In the genomic region with DNA sequence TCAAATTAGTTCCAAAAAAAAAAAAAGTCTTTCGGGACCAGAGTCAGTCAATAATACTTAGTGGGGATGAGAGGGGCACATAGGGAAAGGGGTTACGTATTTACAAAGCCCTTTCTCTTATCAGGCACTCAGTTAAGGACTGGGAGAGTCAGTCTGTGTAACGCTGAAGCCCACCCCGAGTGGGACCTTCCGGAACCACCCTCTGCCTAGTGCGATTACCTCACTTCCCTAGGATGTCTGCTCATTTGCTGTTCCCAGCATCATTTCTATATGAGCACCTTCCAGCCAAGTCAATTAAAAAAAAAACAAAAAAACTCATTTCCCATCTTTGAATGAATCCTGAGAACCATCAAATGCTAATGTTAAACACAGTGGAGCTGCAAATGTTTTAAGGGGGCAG, we compare ENCODE assay signal across 28 cellular contexts.
"Had no signal": no experiment of that assay in that cellular context is flagged by ENCODE, and none has a peak within 500 bp of the region (broad histone marks: within the 10 kb centered on the region; RNA-seq: fewer than 3 reads in every experiment).

No MANE protein-coding gene starts in this region.

- H3K27me3 Mint-ChIP-seq: activated CD8-positive, alpha-beta memory T cell treated with anti-CD3 and anti-CD28 coated beads, Interleukin-2, amount 10 ng/mL, durations not matched to agents 7 days and 5 days; stimulated activated naive B cell treated with anti-CD40 and anti-IgM and Interleukin-4, amounts not matched to agents 10 μg/mL and 1 μg/mL and 100 μg/mL, for 72 hours had no signal

- H3K9me3 ChIP-seq: lower lobe of right lung, ovary, prostate gland, sigmoid colon, suprapubic skin, tibial artery, upper lobe of right lung had no signal

- H3K27me3 ChIP-seq: ovary, sigmoid colon, suprapubic skin, tibial artery, upper lobe of right lung had no signal

- H3K4me1 ChIP-seq: prostate gland, tibial artery had no signal

- H3K4me1 Mint-ChIP-seq: activated CD4-positive, alpha-beta T cell treated with anti-CD3 and anti-CD28 coated beads for 36 hours; activated CD8-positive, alpha-beta memory T cell treated with anti-CD3 and anti-CD28 coated beads, Interleukin-2, amount 10 ng/mL, durations not matched to agents 7 days and 5 days; activated naive CD4-positive, alpha-beta T cell treated with anti-CD3 and anti-CD28 coated beads, Interleukin-2, amount 50 U/mL, for 24 hours; activated naive CD8-positive, alpha-beta T cell treated with anti-CD3 and anti-CD28 coated beads, Interleukin-2, amount 50 U/mL, for 24 hours; stimulated activated naive B cell treated with anti-CD40 and anti-IgM and Interleukin-4, amounts not matched to agents 10 μg/mL and 1 μg/mL and 100 μg/mL, for 72 hours; T-cell had no signal

- ATAC-seq: activated CD4-positive, alpha-beta T cell treated with anti-CD3 and anti-CD28 coated beads for 36 hours; activated CD8-positive, alpha-beta memory T cell treated with anti-CD3 and anti-CD28 coated beads, Interleukin-2, amount 10 ng/mL, durations not matched to agents 7 days and 5 days; activated CD8-positive, alpha-beta T cell treated with anti-CD3 and anti-CD28 coated beads, Interleukin-2, amount 10 ng/mL, durations not matched to agents 7 days and 5 days; activated naive CD8-positive, alpha-beta T cell treated with anti-CD3 and anti-CD28 coated beads, Interleukin-2, amount 50 U/mL, for 24 hours; lower lobe of right lung; stimulated activated naive B cell treated with anti-CD40 and anti-IgM and Interleukin-4, amounts not matched to agents 10 μg/mL and 1 μg/mL and 100 μg/mL, for 72 hours; T-cell; upper lobe of right lung had no signal

- H3K36me3 ChIP-seq: lower lobe of right lung, ovary, prostate gland, sigmoid colon, suprapubic skin, tibial artery, upper lobe of right lung had no signal

- H3K27ac ChIP-seq: dorsolateral prefrontal cortex, lower lobe of right lung, ovary, prostate gland, sigmoid colon, suprapubic skin, tibial artery, upper lobe of right lung had no signal

- DNase-seq: activated CD4-positive, alpha-beta T cell treated with anti-CD3 and anti-CD28 coated beads for 36 hours; activated CD4-positive, CD25-positive, alpha-beta regulatory T cell; activated CD8-positive, alpha-beta memory T cell treated with anti-CD3 and anti-CD28 coated beads, Interleukin-2, amount 10 ng/mL, durations not matched to agents 7 days and 5 days; activated CD8-positive, alpha-beta T cell treated with anti-CD3 and anti-CD28 coated beads, Interleukin-2, amount 10 ng/mL, durations not matched to agents 7 days and 5 days; activated naive CD8-positive, alpha-beta T cell treated with anti-CD3 and anti-CD28 coated beads, Interleukin-2, amount 50 U/mL, for 24 hours; activated T-cell treated with anti-CD3 and anti-CD28 coated beads, Interleukin-2, amount 50 U/mL, for 48 hours; amygdala; dorsolateral prefrontal cortex; effector memory CD4-positive, alpha-beta T cell; erythroblast; head of caudate nucleus; lower lobe of right lung; ovary; retina; sigmoid colon; stimulated activated CD4-positive, alpha-beta T cell treated with anti-CD3 and anti-CD28 coated beads, Interleukin-15, amount 100 ng/mL, for 24 hours; stimulated activated CD4-positive, alpha-beta T cell treated with anti-CD3 and anti-CD28 coated beads, Interleukin-2, amount 100 ng/mL, for 24 hours; stimulated activated naive B cell treated with anti-CD40 and anti-IgM and Interleukin-4, amounts not matched to agents 10 μg/mL and 1 μg/mL and 100 μg/mL, for 72 hours; T-cell; tibial artery; upper lobe of right lung had no signal

- H3K9me3 Mint-ChIP-seq: activated naive CD4-positive, alpha-beta T cell treated with anti-CD3 and anti-CD28 coated beads, Interleukin-2, amount 50 U/mL, for 24 hours had no signal

- H3K27ac Mint-ChIP-seq: activated CD4-positive, alpha-beta T cell treated with anti-CD3 and anti-CD28 coated beads for 36 hours; activated CD8-positive, alpha-beta memory T cell treated with anti-CD3 and anti-CD28 coated beads, Interleukin-2, amount 10 ng/mL, durations not matched to agents 7 days and 5 days; activated CD8-positive, alpha-beta T cell treated with anti-CD3 and anti-CD28 coated beads, Interleukin-2, amount 10 ng/mL, durations not matched to agents 7 days and 5 days; activated naive CD4-positive, alpha-beta T cell treated with anti-CD3 and anti-CD28 coated beads, Interleukin-2, amount 50 U/mL, for 24 hours; activated naive CD8-positive, alpha-beta T cell treated with anti-CD3 and anti-CD28 coated beads, Interleukin-2, amount 50 U/mL, for 24 hours; activated T-helper 2 cell treated with anti-CD3 and anti-CD28 coated beads, Interferon-gamma antibody, Interleukin-2, Interleukin-4, amounts not matched to agents 10 μg/mL and 5 μg/mL and 100 μg/mL, durations not matched to agents 14 hours and 24 hours and 36 hours; stimulated activated naive B cell treated with anti-CD40 and anti-IgM and Interleukin-4, amounts not matched to agents 10 μg/mL and 1 μg/mL and 100 μg/mL, for 72 hours; T-cell; T-helper 2 cell treated with Interferon-gamma antibody and Interleukin-4, amounts not matched to agents 5 μg/mL and 100 μg/mL, for 36 hours had no signal

- H3K4me3 ChIP-seq: dorsolateral prefrontal cortex, lower lobe of right lung, ovary, prostate gland, sigmoid colon, suprapubic skin, tibial artery, upper lobe of right lung had no signal

- H3K36me3 Mint-ChIP-seq: activated CD8-positive, alpha-beta memory T cell treated with anti-CD3 and anti-CD28 coated beads, Interleukin-2, amount 10 ng/mL, durations not matched to agents 7 days and 5 days; activated naive CD4-positive, alpha-beta T cell treated with anti-CD3 and anti-CD28 coated beads, Interleukin-2, amount 50 U/mL, for 24 hours; stimulated activated naive B cell treated with anti-CD40 and anti-IgM and Interleukin-4, amounts not matched to agents 10 μg/mL and 1 μg/mL and 100 μg/mL, for 72 hours; T-cell had no signal

- FAIRE-seq: bronchial epithelial cell, colon had no signal

- H3K4me3 Mint-ChIP-seq: activated CD4-positive, alpha-beta T cell treated with anti-CD3 and anti-CD28 coated beads for 36 hours; activated CD8-positive, alpha-beta memory T cell treated with anti-CD3 and anti-CD28 coated beads, Interleukin-2, amount 10 ng/mL, durations not matched to agents 7 days and 5 days; activated CD8-positive, alpha-beta T cell treated with anti-CD3 and anti-CD28 coated beads, Interleukin-2, amount 10 ng/mL, durations not matched to agents 7 days and 5 days; activated naive CD4-positive, alpha-beta T cell treated with anti-CD3 and anti-CD28 coated beads, Interleukin-2, amount 50 U/mL, for 24 hours; activated naive CD8-positive, alpha-beta T cell treated with anti-CD3 and anti-CD28 coated beads, Interleukin-2, amount 50 U/mL, for 24 hours; stimulated activated naive B cell treated with anti-CD40 and anti-IgM and Interleukin-4, amounts not matched to agents 10 μg/mL and 1 μg/mL and 100 μg/mL, for 72 hours; T-cell; T-helper 2 cell treated with Interferon-gamma antibody and Interleukin-4, amounts not matched to agents 5 μg/mL and 100 μg/mL, for 36 hours had no signal
